ENCODE assay signal across 21 cellular contexts in genomic region chr7:11216276-11216675, GRCh38.
"Had no signal": no experiment of that assay in that cellular context is flagged by ENCODE, and none has a peak within 500 bp of the region (broad histone marks: within the 10 kb centered on the region; RNA-seq: fewer than 3 reads in every experiment).

No MANE protein-coding gene starts in this region.

- DNase-seq: colonic mucosa; dermis blood vessel endothelial cell; esophagus squamous epithelium; foreskin fibroblast; glutamatergic neuron; immature natural killer cell; mesendoderm; naive B cell; nephron progenitor cell; psoas muscle; retina; sigmoid colon; stimulated activated CD4-positive, alpha-beta T cell treated with anti-CD3 and anti-CD28 coated beads, Interleukin-2, amount 100 ng/mL, for 24 hours; stimulated activated CD4-positive, alpha-beta T cell treated with anti-CD3 and anti-CD28 coated beads, Interleukin-4, amount 100 ng/mL, for 4 hours; stimulated activated naive B cell treated with anti-CD40 and anti-IgM and Interleukin-4, amounts not matched to agents 10 μg/mL and 1 μg/mL and 100 μg/mL, for 72 hours; stimulated activated naive CD8-positive, alpha-beta T cell treated with anti-CD3 and anti-CD28 coated beads, Interleukin-15, amount 100 ng/mL, for 72 hours; testis had no signal

- ATAC-seq: gastroesophageal sphincter; psoas muscle; stimulated activated naive B cell treated with anti-CD40 and anti-IgM and Interleukin-4, amounts not matched to agents 10 μg/mL and 1 μg/mL and 100 μg/mL, for 72 hours; stimulated activated naive CD8-positive, alpha-beta T cell treated with anti-CD3 and anti-CD28 coated beads, Interleukin-15, amount 100 ng/mL, for 72 hours had no signal

- H3K27ac ChIP-seq: colonic mucosa, esophagus squamous epithelium, gastroesophageal sphincter, neutrophil, psoas muscle, sigmoid colon, skin epidermis, testis, tibial nerve had no signal
